8 cellular contexts compared by ENCODE assay signal in genomic region chr2:230913406-230913805, GRCh38.
DNase-seq lines count a peak whose midpoint lies in the region; ATAC-seq and TF ChIP-seq lines count a peak whose summit lies in the region.

No MANE protein-coding gene starts in this region.

- ATAC-seq in RWPE2 (ENCODE audit: low read depth), result no peak
- ATAC-seq in stimulated activated naive CD8-positive, alpha-beta T cell treated with anti-CD3 and anti-CD28 coated beads, Interleukin-15, Interleukin-2, amounts not matched to agents 100 U/mL and 50 U/mL, for 24 hours, result no peak
- no peak for ATAC-seq in HG02798 (IDR thresholded peaks at IDR 0.05; ENCODE audit: poor library complexity, unreplicated experiment)
- no peak for ATAC-seq in GM21423 (IDR thresholded peaks at IDR 0.05; ENCODE audit: unreplicated experiment)

- H3K27me3 ChIP-seq in RWPE2 (ENCODE audit: insufficient read depth, poor library complexity, severe bottlenecking), result peaks cover 3% of the 10 kb centered on the region

- TF ChIP-seq CTCF in AG04449 (IDR thresholded peaks at IDR 0.05; ENCODE audit: insufficient read depth, low read length, missing control alignments) (peak; percentile 0), GM12873 (IDR thresholded peaks at IDR 0.05; ENCODE audit: insufficient read depth, low read depth, low read length, missing control alignments) (peak; percentile 66), RWPE2 (IDR thresholded peaks at IDR 0.05; ENCODE audit: poor library complexity, severe bottlenecking) (peak; percentile 18), foreskin fibroblast (IDR thresholded peaks at IDR 0.05; ENCODE audit: low read depth, low read length) (peak; percentile 29)

- CTCF ChIA-PET in AG04449 (lab: Yijun Ruan, JAX), result interaction anchor here (0.9 to 3.0 kb wide), 8 partner anchors 10 to 139 kb away, joined by 3 to 17 read pairs (median 4); no protein-coding TSS in a partner anchor

- no peaks in the 10 kb centered on the region for H3K9me3 ChIP-seq in RWPE2 (ENCODE audit: severe bottlenecking)

- no peaks in the 10 kb centered on the region for H3K36me3 ChIP-seq in RWPE2 (ENCODE audit: low read depth)

- H3K4me3 ChIP-seq in AG04449 (ENCODE audit: low read depth, low read length) (no peak overlapping the region), RWPE2 (ENCODE audit: severe bottlenecking) (no peak overlapping the region), foreskin fibroblast (ENCODE audit: low read depth in 1 of 2, low read length in 2 of 2) (no peak overlapping the region)

- no peak overlapping the region for H3K27ac ChIP-seq in RWPE2 (ENCODE audit: poor library complexity, severe bottlenecking)

- peaks cover 10% of the 10 kb centered on the region for H3K4me1 ChIP-seq in RWPE2 (ENCODE audit: insufficient read depth, poor library complexity, severe bottlenecking)

- DNase-seq in AG04449 (ENCODE audit: low read depth, low spot score) (no peak), RWPE2 (ENCODE audit: low spot score) (peak; percentile 8), foreskin fibroblast (peak in 1 of 2 donors; percentile 32), NCI-H1694 treated with DMSO at 0.1 percent for 48 hours (lab: John Stamatoyannopoulos, UW) (no peak)
- peak; percentile 29 for DNase-seq in stimulated activated naive CD8-positive, alpha-beta T cell treated with anti-CD3 and anti-CD28 coated beads, Interleukin-15, Interleukin-2, amounts not matched to agents 100 U/mL and 50 U/mL, for 24 hours

- POLR2A ChIA-PET in AG04449 (lab: Yijun Ruan, JAX), result no interaction called here

Comparison
In these comparisons a context has a peak if more than half of its experiments do, and no peak if none do; other contexts are left out.
1. DNase-seq: peak in RWPE2 (single experiment) and stimulated activated naive CD8-positive, alpha-beta T cell treated with anti-CD3 and anti-CD28 coated beads, Interleukin-15, Interleukin-2, amounts not matched to agents 100 U/mL and 50 U/mL, for 24 hours (single experiment); none in AG04449 (single experiment) and NCI-H1694 treated with DMSO at 0.1 percent for 48 hours (single experiment).
2. CTCF ChIP-seq: peak in every context shown above with its lines; median percentile 66 in GM12873; 29 in foreskin fibroblast; 18 in RWPE2; 0 in AG04449.